Comparison of ENCODE assay signal across 17 cellular contexts in genomic region chr9:93295031-93295430, GRCh38.
DNase-seq lines count a peak whose midpoint lies in the region; ATAC-seq, FAIRE-seq and TF ChIP-seq lines count a peak whose summit lies in the region.
"Had no signal": no experiment of that assay in that cellular context is flagged by ENCODE, and none has a peak within 500 bp of the region (broad histone marks: within the 10 kb centered on the region; RNA-seq: fewer than 3 reads in every experiment).

No MANE protein-coding gene starts in this region.

- ATAC-seq in activated CD8-positive, alpha-beta memory T cell treated with anti-CD3 and anti-CD28 coated beads, Interleukin-2, amount 10 ng/mL, durations not matched to agents 7 days and 5 days = no peak
- peak; percentile 34; the same call in 2 of the 3 replicates for ATAC-seq in GM12878
- no peak for ATAC-seq in upper lobe of right lung
- ATAC-seq: activated CD8-positive, alpha-beta T cell treated with anti-CD3 and anti-CD28 coated beads, Interleukin-2, amount 10 ng/mL, durations not matched to agents 7 days and 5 days; stimulated activated naive CD8-positive, alpha-beta T cell treated with anti-CD3 and anti-CD28 coated beads, Interleukin-15, Interleukin-2, amounts not matched to agents 100 U/mL and 50 U/mL, for 24 hours had no signal

- no peaks in the 10 kb centered on the region for H3K79me2 ChIP-seq in GM12878 (ENCODE audit: control insufficient read depth, insufficient read depth, low read length)

- H3K4me3 Mint-ChIP-seq in activated CD8-positive, alpha-beta memory T cell treated with anti-CD3 and anti-CD28 coated beads, Interleukin-2, amount 10 ng/mL, durations not matched to agents 7 days and 5 days = no peak overlapping the region
- H3K4me3 Mint-ChIP-seq: activated CD8-positive, alpha-beta T cell treated with anti-CD3 and anti-CD28 coated beads, Interleukin-2, amount 10 ng/mL, durations not matched to agents 7 days and 5 days; nephron had no signal

- TF ChIP-seq EP300 in GM12878 (IDR thresholded peaks at IDR 0.05; ENCODE audit: borderline replicate concordance in 1 of 2, control insufficient read depth in 1 of 2, low read depth in 2 of 2, low read length in 2 of 2) = no peak

- CTCF ChIA-PET in activated CD8-positive, alpha-beta memory T cell treated with anti-CD3 and anti-CD28 coated beads, Interleukin-2, amount 10 ng/mL, durations not matched to agents 7 days and 5 days (lab: Charles Lee) = no interaction called here
- CTCF ChIA-PET in GM12878 (lab: Yijun Ruan, JAX) = interaction anchor here (1.0 kb wide), 1 partner anchor 8 kb away, joined by 3 read pairs; no protein-coding TSS in a partner anchor

- no peaks in the 10 kb centered on the region; a peak in 2 of 4 replicates for H3K27me3 ChIP-seq in GM12878 (replicated peaks in 1 of 2; ENCODE audit: control insufficient read depth in 2 of 2, insufficient read depth in 2 of 2, low read length in 1 of 2)
- H3K27me3 ChIP-seq in upper lobe of right lung = peaks cover 6% of the 10 kb centered on the region
- H3K27me3 ChIP-seq in BE2C = no peaks in the 10 kb centered on the region

- SMC1A ChIA-PET in GM12878 (lab: Charles Lee; ENCODE audit: uncharacterized antibody, unreplicated experiment) = no interaction called here

- H4K20me1 ChIP-seq in GM12878 (ENCODE audit: control insufficient read depth, insufficient read depth) = no peaks in the 10 kb centered on the region

- no peaks in the 10 kb centered on the region for H3K9me3 Mint-ChIP-seq in activated CD8-positive, alpha-beta memory T cell treated with anti-CD3 and anti-CD28 coated beads, Interleukin-2, amount 10 ng/mL, durations not matched to agents 7 days and 5 days (ENCODE audit: low read depth)
- H3K9me3 Mint-ChIP-seq: nephron had no signal

- H3K27me3 Mint-ChIP-seq in activated CD8-positive, alpha-beta memory T cell treated with anti-CD3 and anti-CD28 coated beads, Interleukin-2, amount 10 ng/mL, durations not matched to agents 7 days and 5 days = peaks cover 7% of the 10 kb centered on the region

- no peak overlapping the region for H3K9ac ChIP-seq in GM12878 (ENCODE audit: control insufficient read depth, insufficient read depth, low read length)

- TF ChIP-seq CTCF in GM12878 (IDR thresholded peaks at IDR 0.05 in 2 of 3, conservative IDR thresholded peaks at IDR 0.05 in 1 of 3; ENCODE audit: control insufficient read depth in 2 of 3, extremely low read depth in 1 of 3, insufficient read depth in 1 of 3, low read depth in 3 of 3, low read length in 3 of 3) = no peak
- TF ChIP-seq CTCF in upper lobe of right lung (IDR thresholded peaks at IDR 0.05) = no peak
- no peak for TF ChIP-seq CTCF in GM10266 (IDR thresholded peaks at IDR 0.05; ENCODE audit: control insufficient read depth, insufficient read depth, low read depth, missing control alignments)
- no peak for TF ChIP-seq CTCF in BE2C (IDR thresholded peaks at IDR 0.05; ENCODE audit: low read depth, low read length)

- in situ Hi-C loops in GM12878 (cut with MboI) = no loop called here

- no peak for TF ChIP-seq POLR2A in GM12878 (IDR thresholded peaks at IDR 0.05; ENCODE audit: low read depth, low read length)

- H3K4me3 ChIP-seq in GM12878 = no peak overlapping the region
- H3K4me3 ChIP-seq in upper lobe of right lung = no peak overlapping the region
- no peak overlapping the region for H3K4me3 ChIP-seq in BE2C (ENCODE audit: low read depth, low read length)

- H3K9me3 ChIP-seq in GM12878 (replicated peaks; ENCODE audit: control insufficient read depth, insufficient read depth, low read length) (no peaks in the 10 kb centered on the region), upper lobe of right lung (no peaks in the 10 kb centered on the region), BE2C (no peaks in the 10 kb centered on the region)

- H3K4me1 ChIP-seq in GM12878 (ENCODE audit: control insufficient read depth, insufficient read depth, low read length) (no peaks in the 10 kb centered on the region), upper lobe of right lung (no peaks in the 10 kb centered on the region), BE2C (no peaks in the 10 kb centered on the region)

- DNase-seq in activated CD8-positive, alpha-beta memory T cell treated with anti-CD3 and anti-CD28 coated beads for 24 hours = peak; percentile 47
- no peak for DNase-seq in activated CD8-positive, alpha-beta memory T cell treated with anti-CD3 and anti-CD28 coated beads, Interleukin-2, amount 10 ng/mL, durations not matched to agents 7 days and 5 days
- DNase-seq in GM12878 (ENCODE audit: low read depth, low spot score) (no peak), left kidney (ENCODE audit: low read depth, low spot score) (peak; percentile 70), upper lobe of right lung (peak; percentile 61), SKM-1 (lab: John Stamatoyannopoulos, UW; ENCODE audit: unreplicated experiment) (no peak), GM10266 (ENCODE audit: extremely low spot score) (no peak), BE2C (no peak)
- DNase-seq: activated CD8-positive, alpha-beta T cell treated with anti-CD3 and anti-CD28 coated beads, Interleukin-2, amount 10 ng/mL, durations not matched to agents 7 days and 5 days; NCI-H2029; NCI-H774; stimulated activated naive CD8-positive, alpha-beta T cell treated with anti-CD3 and anti-CD28 coated beads, Interleukin-15, Interleukin-2, amounts not matched to agents 100 U/mL and 50 U/mL, for 24 hours; T1000 had no signal

- TF ChIP-seq RAD21 in GM12878 (IDR thresholded peaks at IDR 0.05; ENCODE audit: insufficient read depth, low read depth, low read length) = no peak

- H3K4me1 Mint-ChIP-seq in activated CD8-positive, alpha-beta memory T cell treated with anti-CD3 and anti-CD28 coated beads, Interleukin-2, amount 10 ng/mL, durations not matched to agents 7 days and 5 days = no peaks in the 10 kb centered on the region

- no peak overlapping the region for H2AFZ ChIP-seq in GM12878 (ENCODE audit: control insufficient read depth, low read depth, low read length)

- H3K36me3 ChIP-seq in GM12878 (ENCODE audit: control insufficient read depth in 2 of 2, insufficient read depth in 2 of 2, low read length in 1 of 2) = no peaks in the 10 kb centered on the region
- no peaks in the 10 kb centered on the region for H3K36me3 ChIP-seq in upper lobe of right lung
- no peaks in the 10 kb centered on the region for H3K36me3 ChIP-seq in BE2C

- no peak overlapping the region for H3K27ac ChIP-seq in GM12878 (ENCODE audit: control insufficient read depth, insufficient read depth)
- H3K27ac ChIP-seq in upper lobe of right lung = no peak overlapping the region

- POLR2A ChIA-PET in GM12878 (lab: Charles Lee) = no interaction called here

- FAIRE-seq in GM12878 (lab: Jason Lieb, UNC) = no peak
- FAIRE-seq: A204.1, bronchial epithelial cell, H1 had no signal

- RAD21 ChIA-PET in GM12878 (lab: Charles Lee; ENCODE audit: unreplicated experiment) = no interaction called here

- BruUV-seq in GM12878 (replicated peaks; lab: Mats Ljungman, UMichigan) = no TSS peak

- intact Hi-C loops in GM12878 (cut with micrococcal nuclease; ENCODE audit: unreplicated experiment) (no loop called here), upper lobe of right lung (cut with DNase I) (no loop called here)

- 43% methylated on average over 12 of the region's 12 CpGs for WGBS in GM12878 (ENCODE audit: insufficient coverage, insufficient replicate concordance, low lambda C conversion rate, missing lambda C conversion rate)

- no peaks in the 10 kb centered on the region for H3K36me3 Mint-ChIP-seq in activated CD8-positive, alpha-beta memory T cell treated with anti-CD3 and anti-CD28 coated beads, Interleukin-2, amount 10 ng/mL, durations not matched to agents 7 days and 5 days

- H3K4me2 ChIP-seq in GM12878 (ENCODE audit: control insufficient read depth, insufficient read depth) = no peak overlapping the region

- no peak overlapping the region for H3K27ac Mint-ChIP-seq in activated CD8-positive, alpha-beta memory T cell treated with anti-CD3 and anti-CD28 coated beads, Interleukin-2, amount 10 ng/mL, durations not matched to agents 7 days and 5 days
- H3K27ac Mint-ChIP-seq: activated CD8-positive, alpha-beta T cell treated with anti-CD3 and anti-CD28 coated beads, Interleukin-2, amount 10 ng/mL, durations not matched to agents 7 days and 5 days; nephron had no signal

TF ChIP-seq in GM12878, 131 proteins besides CTCF, POLR2A, EP300 and RAD21:
- no peak for TF ChIP-seq SP1 (IDR thresholded peaks at IDR 0.05; ENCODE audit: low read depth, low read length)
- TF ChIP-seq RCOR1 (conservative IDR thresholded peaks at IDR 0.05; ENCODE audit: low read depth, low read length) = no peak
- no peak for TF ChIP-seq HDAC6 (IDR thresholded peaks at IDR 0.05; ENCODE audit: unreplicated experiment)
- no peak for TF ChIP-seq POLR2AphosphoS2 (IDR thresholded peaks at IDR 0.05; ENCODE audit: low read depth, low read length)
TF ChIP-seq in GM12878: peak in this region for 0.

Comparison
In these comparisons a context has a peak if more than half of its experiments do, and no peak if none do; other contexts are left out.
1. DNase-seq: peak in activated CD8-positive, alpha-beta memory T cell treated with anti-CD3 and anti-CD28 coated beads for 24 hours (single experiment), left kidney (single experiment) and upper lobe of right lung (single experiment); none in activated CD8-positive, alpha-beta memory T cell treated with anti-CD3 and anti-CD28 coated beads, Interleukin-2, amount 10 ng/mL, durations not matched to agents 7 days and 5 days (single experiment), GM12878 (single experiment), SKM-1 (single experiment), GM10266 (single experiment) and BE2C (single experiment).